8 cellular contexts compared by ENCODE assay signal in genomic region chr1:154955039-154955717, GRCh38. TPM values are rescaled to one million over a fixed set of nuclear protein-coding genes. Genes with fewer than 3 reads are reported as not detected.
DNase-seq lines count a peak whose midpoint lies in the region; ATAC-seq and TF ChIP-seq lines count a peak whose summit lies in the region.

No MANE protein-coding gene starts in this region.

- WGBS in lung, 2 donors: 4% methylated on average over 4 of the region's 4 CpGs

- H3K79me2 ChIP-seq in GM23338 (replicated peaks; ENCODE audit: insufficient read depth): peaks cover 4% of the 10 kb centered on the region; the same call in 1 of the 2 replicates

- TF ChIP-seq CTCF in GM23338 (conservative IDR thresholded peaks at IDR 0.05; ENCODE audit: low read depth in 2 of 2): no peak; a peak in 1 of 4 replicates
- no peak for TF ChIP-seq CTCF in coronary artery (IDR thresholded peaks at IDR 0.05)
- TF ChIP-seq CTCF in lung (IDR thresholded peaks at IDR 0.05; ENCODE audit: control extremely low read depth, extremely low read depth): no peak

- H3K4me1 Mint-ChIP-seq in GM23338: peaks cover 55% of the 10 kb centered on the region

- H3K27ac ChIP-seq in GM23338 (ENCODE audit: low read depth) (peak overlapping the region; percentile 88), coronary artery (peak overlapping the region; percentile 80 to 84), lung (ENCODE audit: low read depth in 1 of 2, low read length in 1 of 2) (peak overlapping the region; percentile 72 to 87)

- H3K36me3 ChIP-seq in GM23338 (ENCODE audit: insufficient read depth): no peaks in the 10 kb centered on the region
- peaks cover 0 to 18% of the 10 kb centered on the region in 2 donors for H3K36me3 ChIP-seq in lung (ENCODE audit: control insufficient read depth in 2 of 2, insufficient read depth in 2 of 2, low read length in 2 of 2)

- H3K4me1 ChIP-seq in GM23338 (ENCODE audit: insufficient read depth) (peaks cover 30% of the 10 kb centered on the region), lung (ENCODE audit: control insufficient read depth in 2 of 2, insufficient read depth in 2 of 2, low read length in 2 of 2) (peaks cover 7 to 27% of the 10 kb centered on the region in 2 donors)

- DNase-seq in DMS53 (lab: John Stamatoyannopoulos, UW): peak; percentile 99
- peak; percentile 89 for DNase-seq in GM23338 (ENCODE audit: low spot score)
- DNase-seq in NCI-H2029 treated with DMSO at 0.1 percent for 48 hours (lab: John Stamatoyannopoulos, UW): peak; percentile 23
- DNase-seq in activated CD4-positive, alpha-beta T cell treated with anti-CD3 and anti-CD28 coated beads for 1 hour: peak; percentile 85
- DNase-seq in coronary artery (ENCODE audit: low spot score): peak; percentile 85
- no peak for DNase-seq in lung (ENCODE audit: low spot score)
- DNase-seq in stimulated activated CD4-positive, alpha-beta T cell treated with anti-CD3 and anti-CD28 coated beads, TNF-alpha, amount 100 ng/mL, for 48 hours (ENCODE audit: low read depth in 3 of 3): peak; percentile 64 to 79 (median 70)
- no peak for DNase-seq in HuH-7.5 (ENCODE audit: low spot score)

- peaks cover 10% of the 10 kb centered on the region for H4K20me1 ChIP-seq in GM23338 (replicated peaks; ENCODE audit: insufficient read depth)

- peak overlapping the region; percentile 98 for H3K27ac Mint-ChIP-seq in GM23338

- H3F3A ChIP-seq in GM23338 (replicated peaks; ENCODE audit: low read depth): peaks cover 14% of the 10 kb centered on the region

- peak overlapping the region; percentile 67 for H3K4me2 ChIP-seq in GM23338

- H2AFZ ChIP-seq in GM23338: no peak overlapping the region

- H3K4me3 ChIP-seq in GM23338 (peak overlapping the region; percentile 50), coronary artery (peak overlapping the region; percentile 72), lung (peak overlapping the region; percentile 4)

- no peaks in the 10 kb centered on the region for H3K9me2 ChIP-seq in GM23338 (ENCODE audit: insufficient read depth)

- H3K36me3 Mint-ChIP-seq in GM23338 (ENCODE audit: low read depth): peaks cover 14% of the 10 kb centered on the region

- no peaks in the 10 kb centered on the region for H3K9me3 Mint-ChIP-seq in GM23338

- ATAC-seq in GM23338 (peak; percentile 20), lung (ENCODE audit: insufficient read depth, low FRiP score) (peak; percentile 9)

- no peaks in the 10 kb centered on the region for H3K27me3 ChIP-seq in GM23338 (ENCODE audit: insufficient read depth)
- H3K27me3 ChIP-seq in lung (ENCODE audit: control insufficient read depth, insufficient read depth): no peaks in the 10 kb centered on the region

- H3K4me3 Mint-ChIP-seq in GM23338: peak overlapping the region; percentile 90

- H3K27me3 Mint-ChIP-seq in GM23338 (ENCODE audit: insufficient read depth, low read depth, poor library complexity): peaks cover 33% of the 10 kb centered on the region

- no peaks in the 10 kb centered on the region for H3K9me3 ChIP-seq in lung (ENCODE audit: control insufficient read depth in 2 of 2, insufficient read depth in 1 of 2, low read length in 1 of 2)

TF ChIP-seq in GM23338, 12 proteins besides CTCF, POLR2A, EP300 and RAD21:
- no peak for TF ChIP-seq JUNB (IDR thresholded peaks at IDR 0.05; ENCODE audit: unreplicated experiment)
- no peak for TF ChIP-seq POLR2AphosphoS5 (IDR thresholded peaks at IDR 0.05; ENCODE audit: low read depth)

RNA-seq across cellular contexts. Expression of gene PBXIP1, which starts 0.7 kb away (rescaled TPM):
- total RNA-seq in GM23338 (2014; rRNA removed; shearing (Covaris generic)): 29.6 and 31.8 TPM in 2 replicates
- polyA plus RNA-seq in GM23338 (2016; fragmentation: Nextera tagmentation; extraction: Ambion mirVana) (6.5 and 7.0 TPM in 2 replicates), lung (10 to 100 TPM; 32.8 to 33.2 TPM)
- 100 to 1,000 TPM in 1 of 2 donors, 10 to 100 TPM in 1; 37.3 to 178 TPM for total RNA-seq in lung

RNA-seq across cellular contexts. Expression of gene PYGO2, which starts 6.4 kb away (rescaled TPM):
- total RNA-seq in GM23338 (2014; rRNA removed; shearing (Covaris generic)): 28.7 and 29.0 TPM in 2 replicates
- polyA plus RNA-seq in GM23338 (2016; fragmentation: Nextera tagmentation; extraction: Ambion mirVana): 11.0 and 13.2 TPM in 2 replicates
- total RNA-seq in lung: 10 to 100 TPM; 17.9 to 25.2 TPM
- 10 to 100 TPM; 14.6 to 22.2 TPM for polyA plus RNA-seq in lung

RNA-seq across cellular contexts. Expression of gene SHC1, which starts 15.4 kb away (rescaled TPM):
- 196 and 211 TPM in 2 replicates for total RNA-seq in GM23338 (2014; rRNA removed; shearing (Covaris generic))
- polyA plus RNA-seq in GM23338 (2016; fragmentation: Nextera tagmentation; extraction: Ambion mirVana) (108 and 117 TPM in 2 replicates), lung (100 to 1,000 TPM in 1 of 2 donors, 10 to 100 TPM in 1; 76.5 to 111 TPM)
- 100 to 1,000 TPM in 1 of 2 donors, 10 to 100 TPM in 1; 67.6 to 136 TPM for total RNA-seq in lung

RNA-seq across cellular contexts. Expression of gene PMVK, which starts 18.7 kb away (rescaled TPM):
- 8.1 and 11.2 TPM in 2 replicates for total RNA-seq in GM23338 (2014; rRNA removed; shearing (Covaris generic))
- 22.2 and 25.0 TPM in 2 replicates for polyA plus RNA-seq in GM23338 (2016; fragmentation: Nextera tagmentation; extraction: Ambion mirVana)
- total RNA-seq in lung: 10 to 100 TPM; 18.4 to 48.8 TPM
- 10 to 100 TPM; 39.0 to 47.9 TPM for polyA plus RNA-seq in lung

RNA-seq across cellular contexts. Expression of gene CKS1B, which starts 19.3 kb away (rescaled TPM):
- total RNA-seq in GM23338 (2014; rRNA removed; shearing (Covaris generic)): 296 and 392 TPM in 2 replicates
- 562 and 617 TPM in 2 replicates for polyA plus RNA-seq in GM23338 (2016; fragmentation: Nextera tagmentation; extraction: Ambion mirVana)
- 10 to 100 TPM; 22.3 to 33.6 TPM for total RNA-seq in lung
- polyA plus RNA-seq in lung: 10 to 100 TPM; 26.9 to 38.2 TPM

Comparison
In these comparisons a context has a peak if more than half of its experiments do, and no peak if none do; other contexts are left out.
1. DNase-seq: peak in DMS53 (single experiment), GM23338 (single experiment), NCI-H2029 treated with DMSO at 0.1 percent for 48 hours (single experiment), activated CD4-positive, alpha-beta T cell treated with anti-CD3 and anti-CD28 coated beads for 1 hour (single experiment), coronary artery (single experiment) and stimulated activated CD4-positive, alpha-beta T cell treated with anti-CD3 and anti-CD28 coated beads, TNF-alpha, amount 100 ng/mL, for 48 hours (3 of 3); none in lung (single experiment) and HuH-7.5 (single experiment).
2. H3K4me3 ChIP-seq: peak in every context shown above with its lines; median percentile 72 in coronary artery; 50 in GM23338; 4 in lung.
3. Peak in every context shown above with its lines, with median percentiles within 50 percentile points of each other: H3K27ac ChIP-seq.